In genomic region chr9:85667374-85667773, GRCh38 we compare ENCODE assay signal across 35 cellular contexts.
"Had no signal": no experiment of that assay in that cellular context is flagged by ENCODE, and none has a peak within 500 bp of the region (broad histone marks: within the 10 kb centered on the region; RNA-seq: fewer than 3 reads in every experiment).

No MANE protein-coding gene starts in this region.

- H3K9ac ChIP-seq: KMS-11 had no signal

- H3K9me3 ChIP-seq: MG63 had no signal

- H3K4me3 ChIP-seq: MG63 had no signal

- H3K27ac ChIP-seq: KMS-11 had no signal

- DNase-seq: Karpas-422, Kasumi-1, MG63, MM.1S, MV-4-11, NCI-H1048, NCI-H1092, NCI-H1092 treated with DMSO at 0.1 percent for 48 hours, NCI-H1105, NCI-H1105 treated with DMSO at 0.1 percent for 48 hours, NCI-H1417, NCI-H1417 treated with DMSO at 0.1 percent for 48 hours, NCI-H1436, NCI-H1436 treated with DMSO at 0.1 percent for 48 hours, NCI-H146, NCI-H1694, NCI-H1694 treated with DMSO at 0.1 percent for 48 hours, NCI-H187, NCI-H187 treated with DMSO at 0.1 percent for 48 hours, NCI-H1930, NCI-H2029, NCI-H2029 treated with DMSO at 0.1 percent for 48 hours, NCI-H2081, NCI-H2081 treated with DMSO at 0.1 percent for 48 hours, NCI-H2107, NCI-H2171, NCI-H2171 treated with DMSO at 0.1 percent for 48 hours, NCI-H2227 treated with DMSO at 0.1 percent for 48 hours, NCI-H226, NCI-H345, NCI-H446, NCI-H446 treated with DMSO at 0.1 percent for 48 hours, NCI-H510A, NCI-H510A treated with DMSO at 0.1 percent for 48 hours had no signal

- H3K4me2 ChIP-seq: KMS-11 had no signal

- H3K27me3 ChIP-seq: MG63 had no signal

- H3K36me3 ChIP-seq: MG63 had no signal
